ENCODE assay signal across 15 cellular contexts in the genomic region with DNA sequence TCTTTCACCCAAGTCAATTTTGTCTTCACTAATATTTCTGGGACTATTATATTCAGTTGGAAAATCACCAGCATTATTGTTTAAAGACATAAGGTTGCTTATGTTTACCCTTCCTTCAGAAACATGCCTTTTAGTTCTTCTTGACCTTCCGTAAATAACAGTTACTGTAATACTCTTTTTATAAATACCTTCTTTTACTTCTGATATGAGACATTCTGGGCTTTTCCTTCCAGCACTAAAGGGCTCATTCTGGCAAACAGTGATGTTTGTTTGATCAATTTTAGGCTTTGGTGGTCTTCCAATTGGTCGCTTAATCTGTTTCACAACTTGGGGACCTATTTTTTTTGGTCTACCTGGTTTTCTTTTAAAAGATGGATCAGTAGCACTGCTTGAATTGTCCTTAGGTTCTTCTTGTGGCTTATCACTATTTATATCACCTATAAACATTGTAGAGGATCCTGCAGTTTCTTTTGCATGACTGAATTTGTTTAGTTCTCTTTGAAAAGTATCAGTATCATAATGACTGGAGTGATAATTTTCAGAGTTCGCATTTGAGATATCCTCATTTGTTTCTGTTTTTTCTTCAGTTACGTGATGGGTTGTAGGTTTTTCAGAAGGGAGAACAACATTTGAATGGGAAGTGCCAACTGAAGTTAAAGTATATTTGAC.
A peak's percentile ranks its signal among the peaks of the same experiment; 100 is the strongest.
DNase-seq lines count a peak whose midpoint lies in the region; ATAC-seq, FAIRE-seq and TF ChIP-seq lines count a peak whose summit lies in the region.
"Had no signal": no experiment of that assay in that cellular context is flagged by ENCODE, and none has a peak within 500 bp of the region (broad histone marks: within the 10 kb centered on the region; RNA-seq: fewer than 3 reads in every experiment).

No MANE protein-coding gene starts in this region.

- intact Hi-C loops in esophagus squamous epithelium (cut with DNase I): no loop called here

- H3K27me3 Mint-ChIP-seq in astrocyte (ENCODE audit: low read depth, unreplicated experiment): no peaks in the 10 kb centered on the region
- H3K27me3 Mint-ChIP-seq: CD4-positive, CD25-positive, alpha-beta regulatory T cell; effector memory CD8-positive, alpha-beta T cell had no signal

- H3K4me3 ChIP-seq in astrocyte (ENCODE audit: insufficient read depth, low read depth, low read length) (no peak overlapping the region), esophagus squamous epithelium (no peak overlapping the region), MM.1S (ENCODE audit: low read length) (no peak overlapping the region)

- DNase-seq in astrocyte (ENCODE audit: low read depth) (no peak), CD1c-positive myeloid dendritic cell (ENCODE audit: extremely low spot score) (no peak), esophagus squamous epithelium (lab: John Stamatoyannopoulos, UW) (no peak), anterior cingulate cortex (lab: John Stamatoyannopoulos, UW) (no peak), MM.1S (no peak)
- DNase-seq: activated CD8-positive, alpha-beta memory T cell treated with anti-CD3 and anti-CD28 coated beads, Interleukin-2, amount 50 U/mL, for 4 hours; CD4-positive, CD25-positive, alpha-beta regulatory T cell; effector memory CD8-positive, alpha-beta T cell; NCI-H446 treated with DMSO at 0.1 percent for 48 hours had no signal

- no peaks in the 10 kb centered on the region for H3K36me3 Mint-ChIP-seq in astrocyte (ENCODE audit: low read depth, unreplicated experiment)

- H3K4me3 Mint-ChIP-seq in astrocyte (ENCODE audit: unreplicated experiment): no peak overlapping the region
- H3K4me3 Mint-ChIP-seq: CD4-positive, CD25-positive, alpha-beta regulatory T cell; effector memory CD8-positive, alpha-beta T cell had no signal

- no peak overlapping the region for H2AFZ ChIP-seq in astrocyte (ENCODE audit: low read depth, low read length)
- no peak overlapping the region for H2AFZ ChIP-seq in MM.1S (ENCODE audit: low read length)

- no peak overlapping the region for H3K9ac ChIP-seq in astrocyte (ENCODE audit: low read length)
- no peak overlapping the region for H3K9ac ChIP-seq in MM.1S (ENCODE audit: low read length)

- H3K9me3 ChIP-seq in astrocyte (ENCODE audit: insufficient read depth, low read depth, low read length) (no peaks in the 10 kb centered on the region), esophagus squamous epithelium (no peaks in the 10 kb centered on the region), MM.1S (replicated peaks; ENCODE audit: insufficient read depth, low read length) (no peaks in the 10 kb centered on the region)

- no peaks in the 10 kb centered on the region for H3K36me3 ChIP-seq in astrocyte (ENCODE audit: insufficient read depth, low read length)
- no peaks in the 10 kb centered on the region for H3K36me3 ChIP-seq in esophagus squamous epithelium
- H3K36me3 ChIP-seq in MM.1S (replicated peaks; ENCODE audit: insufficient read depth, low read length): no peaks in the 10 kb centered on the region; the same call in 1 of the 2 replicates

- H3K27ac ChIP-seq in astrocyte (ENCODE audit: low read depth, low read length) (no peak overlapping the region), esophagus squamous epithelium (no peak overlapping the region), MM.1S (ENCODE audit: low read length) (no peak overlapping the region)
- H3K27ac ChIP-seq: HL-60 had no signal

- 84 to 91% methylated on average over 4 of the region's 4 CpGs for WGBS in esophagus squamous epithelium, 2 donors

- no peak for TF ChIP-seq CTCF in astrocyte (IDR thresholded peaks at IDR 0.05; ENCODE audit: insufficient read depth, low read depth, low read length)
- no peak for TF ChIP-seq CTCF in esophagus squamous epithelium (IDR thresholded peaks at IDR 0.05)
- no peak for TF ChIP-seq CTCF in MM.1S (IDR thresholded peaks at IDR 0.05; ENCODE audit: low read length)

- no peak for TF ChIP-seq POLR2A in esophagus squamous epithelium (IDR thresholded peaks at IDR 0.05)

- H4K20me1 ChIP-seq in astrocyte (ENCODE audit: insufficient read depth, low read length) (no peaks in the 10 kb centered on the region), MM.1S (ENCODE audit: insufficient read depth, low read length) (no peaks in the 10 kb centered on the region)

- H3K27ac Mint-ChIP-seq in astrocyte (ENCODE audit: unreplicated experiment): no peak overlapping the region
- H3K27ac Mint-ChIP-seq: CD4-positive, CD25-positive, alpha-beta regulatory T cell; effector memory CD8-positive, alpha-beta T cell had no signal

- no peaks in the 10 kb centered on the region for H3K4me1 Mint-ChIP-seq in astrocyte (ENCODE audit: low read depth, unreplicated experiment)
- H3K4me1 Mint-ChIP-seq: CD4-positive, CD25-positive, alpha-beta regulatory T cell had no signal

- H3F3A ChIP-seq in MM.1S (ENCODE audit: insufficient read depth, low read length): no peaks in the 10 kb centered on the region

- no peaks in the 10 kb centered on the region for H3K9me3 Mint-ChIP-seq in astrocyte (ENCODE audit: unreplicated experiment)
- H3K9me3 Mint-ChIP-seq: effector memory CD8-positive, alpha-beta T cell had no signal

- H3K4me1 ChIP-seq in astrocyte (ENCODE audit: insufficient read depth, low read length) (no peaks in the 10 kb centered on the region), esophagus squamous epithelium (no peaks in the 10 kb centered on the region), MM.1S (ENCODE audit: low read length) (no peaks in the 10 kb centered on the region)

- H3K79me2 ChIP-seq in astrocyte (ENCODE audit: insufficient read depth, low read length): no peaks in the 10 kb centered on the region
- H3K79me2 ChIP-seq in MM.1S (ENCODE audit: low read length): no peaks in the 10 kb centered on the region

- H3K27me3 ChIP-seq in astrocyte (ENCODE audit: insufficient read depth, low read length): no peaks in the 10 kb centered on the region
- H3K27me3 ChIP-seq in esophagus squamous epithelium: no peaks in the 10 kb centered on the region
- no peaks in the 10 kb centered on the region for H3K27me3 ChIP-seq in MM.1S (replicated peaks; ENCODE audit: insufficient read depth, low read length)

- peak; percentile 81 for FAIRE-seq in astrocyte (lab: Jason Lieb, UNC)
- FAIRE-seq: TTC549 had no signal

- peak; percentile 99 for ATAC-seq in GM18870 (IDR thresholded peaks at IDR 0.05; ENCODE audit: unreplicated experiment)
- peak; percentile 96 for ATAC-seq in GM21526 (IDR thresholded peaks at IDR 0.05; ENCODE audit: low FRiP score, unreplicated experiment)
- ATAC-seq in HG03045 (IDR thresholded peaks at IDR 0.05; ENCODE audit: unreplicated experiment): peak; percentile 87
- ATAC-seq: effector memory CD8-positive, alpha-beta T cell; left lobe of liver had no signal

- H3K4me2 ChIP-seq in astrocyte (ENCODE audit: low read length): no peak overlapping the region
- H3K4me2 ChIP-seq in MM.1S (ENCODE audit: low read depth, low read length): no peak overlapping the region

- no peaks in the 10 kb centered on the region for H3K9me2 ChIP-seq in MM.1S (replicated peaks; ENCODE audit: insufficient read depth, low read length)
